ENCODE assay signal across 8 cellular contexts in the genomic region with DNA sequence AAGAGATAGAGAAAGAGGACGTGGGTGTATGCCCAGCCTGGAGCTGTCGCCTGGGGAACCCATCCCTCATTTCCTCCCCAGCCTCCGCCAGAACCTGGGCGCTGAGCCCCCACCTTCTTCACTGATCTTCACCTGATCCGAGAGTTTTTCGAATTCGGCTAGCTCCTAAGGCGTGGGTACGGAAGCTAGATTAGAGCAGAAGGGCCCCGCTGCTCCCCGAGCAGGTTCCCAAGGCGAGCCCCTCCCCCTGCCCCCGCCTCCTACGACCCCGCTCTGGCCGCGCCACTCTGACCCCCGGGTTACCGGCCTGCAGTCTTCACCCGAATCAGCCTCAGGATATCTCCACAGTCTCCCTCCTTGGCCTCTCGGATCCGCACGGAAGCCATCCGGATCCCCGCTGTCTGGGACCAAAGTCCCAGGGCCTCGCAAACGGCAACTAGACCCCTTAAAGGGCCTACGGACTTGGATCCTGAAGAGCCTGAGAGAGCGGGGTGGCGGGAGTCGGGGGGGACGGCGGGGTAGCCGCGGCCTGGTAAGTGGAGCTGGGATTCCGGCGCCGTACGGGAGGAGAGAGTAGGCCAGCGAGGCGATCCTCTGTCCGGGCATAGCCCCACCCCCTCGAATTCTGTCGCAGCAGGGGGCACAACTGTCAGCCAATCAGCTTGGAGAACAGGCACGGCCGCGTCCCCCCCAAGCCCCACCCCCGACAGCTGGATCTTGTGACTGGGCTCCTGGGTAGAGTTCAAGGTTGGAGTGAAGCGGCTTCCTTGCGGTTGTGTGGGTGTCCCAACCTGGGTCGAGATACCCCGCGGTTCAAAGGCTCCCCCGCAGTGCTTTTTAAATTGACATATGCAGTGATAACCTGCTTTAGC. TPM values are rescaled to one million over a fixed set of nuclear protein-coding genes. Genes with fewer than 3 reads are reported as not detected.
A peak's percentile ranks its signal among the peaks of the same experiment; 100 is the strongest.
DNase-seq lines count a peak whose midpoint lies in the region; ATAC-seq and TF ChIP-seq lines count a peak whose summit lies in the region.

SAT2 (minus strand) TSS at position 572 of the 872 bp plus-strand sequence; CDS start at position 386, 186 bp downstream.

- peak within 1 kb of the TSS; percentile 69 for H2BK5ac ChIP-seq in mesenchymal stem cell (ENCODE audit: low read depth, low read length, poor library complexity, severe bottlenecking)

- DNase-seq in AML-193 (lab: John Stamatoyannopoulos, UW), result peak; percentile 62 to 64
- DNase-seq in NK-92 treated with Interleukin-12 subunit alpha and Interleukin-12 subunit beta, amount 100 ng/mL, for 24 hours (lab: John Stamatoyannopoulos, UW), result peak; percentile 78
- DNase-seq in activated CD8-positive, alpha-beta memory T cell treated with anti-CD3 and anti-CD28 coated beads, Interleukin-2, amount 10 ng/mL, durations not matched to agents 7 days and 5 days, result peak; percentile 95
- DNase-seq in endodermal cell, result peak; percentile 100
- peak; percentile 94 for DNase-seq in mesenchymal stem cell
- DNase-seq in stimulated activated CD8-positive, alpha-beta memory T cell treated with anti-CD3 and anti-CD28 coated beads, Interleukin-12 subunit alpha, Interleukin-12 subunit beta, amount 100 ng/mL, for 24 hours (ENCODE audit: extremely low read depth), result peak; percentile 69

- peak; percentile 66 for TF ChIP-seq POLR2A in GM19193 (IDR thresholded peaks at IDR 0.05; ENCODE audit: extremely low read depth, insufficient read depth, insufficient read length)

- peak within 1 kb of the TSS; percentile 66 to 86 for H3K4ac ChIP-seq in mesenchymal stem cell (ENCODE audit: low read depth in 1 of 2, low read length in 2 of 2)

- H3K4me2 ChIP-seq in mesenchymal stem cell (ENCODE audit: low read length, poor library complexity, severe bottlenecking), result peak within 1 kb of the TSS; percentile 60

- H3K4me3 ChIP-seq in endodermal cell (ENCODE audit: low read length) (peak within 1 kb of the TSS; percentile 95), mesenchymal stem cell (ENCODE audit: insufficient read depth in 1 of 2, low read depth in 1 of 2, low read length in 2 of 2) (peak within 1 kb of the TSS; percentile 58 to 93)

- H3K9me3 Mint-ChIP-seq in activated CD8-positive, alpha-beta memory T cell treated with anti-CD3 and anti-CD28 coated beads, Interleukin-2, amount 10 ng/mL, durations not matched to agents 7 days and 5 days (ENCODE audit: low read depth), result no peaks in the 10 kb centered on the region
- H3K9me3 Mint-ChIP-seq in endodermal cell, result no peaks in the 10 kb centered on the region

- peak within 1 kb of the TSS in 1 of 2 experiments; percentile 42 for H3K14ac ChIP-seq in mesenchymal stem cell (ENCODE audit: low read length in 2 of 2)

- no peaks in the 10 kb centered on the region for H3K27me3 Mint-ChIP-seq in activated CD8-positive, alpha-beta memory T cell treated with anti-CD3 and anti-CD28 coated beads, Interleukin-2, amount 10 ng/mL, durations not matched to agents 7 days and 5 days
- no peaks in the 10 kb centered on the region for H3K27me3 Mint-ChIP-seq in endodermal cell (ENCODE audit: insufficient read depth)

- H2BK15ac ChIP-seq in mesenchymal stem cell (ENCODE audit: low read depth, poor library complexity, severe bottlenecking), result no peak within 1 kb of the TSS

- peak within 1 kb of the TSS in 1 of 2 experiments; percentile 40 for H2BK12ac ChIP-seq in mesenchymal stem cell (ENCODE audit: low read length in 2 of 2)

- peak within 1 kb of the TSS in 1 of 2 experiments; percentile 97 for H3K23ac ChIP-seq in mesenchymal stem cell (ENCODE audit: low read length in 2 of 2)

- peak within 1 kb of the TSS; percentile 70 for H3K27ac Mint-ChIP-seq in activated CD8-positive, alpha-beta memory T cell treated with anti-CD3 and anti-CD28 coated beads, Interleukin-2, amount 10 ng/mL, durations not matched to agents 7 days and 5 days
- H3K27ac Mint-ChIP-seq in endodermal cell, result peak within 1 kb of the TSS; percentile 96

- H3K4me1 Mint-ChIP-seq in activated CD8-positive, alpha-beta memory T cell treated with anti-CD3 and anti-CD28 coated beads, Interleukin-2, amount 10 ng/mL, durations not matched to agents 7 days and 5 days, result peaks cover 14% of the 10 kb centered on the region
- peaks cover 11% of the 10 kb centered on the region for H3K4me1 Mint-ChIP-seq in endodermal cell

- H3K27ac ChIP-seq in endodermal cell (ENCODE audit: low read depth, low read length), result peak within 1 kb of the TSS; percentile 96
- H3K27ac ChIP-seq in mesenchymal stem cell (ENCODE audit: low read length, poor library complexity, severe bottlenecking), result peak within 1 kb of the TSS; percentile 93

- peak within 1 kb of the TSS; percentile 16 for H4K91ac ChIP-seq in mesenchymal stem cell (ENCODE audit: low read length)

- TF ChIP-seq CTCF in endodermal cell (conservative IDR thresholded peaks at IDR 0.05), result no peak

- H3K27me3 ChIP-seq in endodermal cell (ENCODE audit: control insufficient read depth, insufficient read depth, low read length, poor library complexity, severe bottlenecking) (no peaks in the 10 kb centered on the region), mesenchymal stem cell (ENCODE audit: control insufficient read depth in 1 of 2, insufficient read depth in 1 of 2, low read length in 2 of 2) (no peaks in the 10 kb centered on the region)

- peak within 1 kb of the TSS; percentile 68 for H2AFZ ChIP-seq in mesenchymal stem cell (ENCODE audit: low read depth, low read length)

- peak within 1 kb of the TSS; percentile 85 to 88 for H3K18ac ChIP-seq in mesenchymal stem cell (ENCODE audit: low read depth in 1 of 2, low read length in 2 of 2)

- H3K4me1 ChIP-seq in endodermal cell (ENCODE audit: control insufficient read depth, insufficient read depth, low read length) (peaks cover 9% of the 10 kb centered on the region), mesenchymal stem cell (ENCODE audit: control insufficient read depth, insufficient read depth, low read depth, low read length) (peaks cover 7% of the 10 kb centered on the region)

- H3K9ac ChIP-seq in endodermal cell (ENCODE audit: extremely low read depth, low read length, poor library complexity, severe bottlenecking) (peak within 1 kb of the TSS; percentile 97), mesenchymal stem cell (ENCODE audit: low read length) (peak within 1 kb of the TSS; percentile 98)

- peaks cover 10% of the 10 kb centered on the region for H3K36me3 ChIP-seq in endodermal cell (ENCODE audit: control insufficient read depth, insufficient read depth, low read length)
- peaks cover 3 to 6% of the 10 kb centered on the region in 2 experiments for H3K36me3 ChIP-seq in mesenchymal stem cell (ENCODE audit: control insufficient read depth in 1 of 2, insufficient read depth in 2 of 2, low read depth in 1 of 2, low read length in 2 of 2)

- peak within 1 kb of the TSS; percentile 1 for H2BK120ac ChIP-seq in mesenchymal stem cell (ENCODE audit: low read depth, low read length)

- H4K8ac ChIP-seq in mesenchymal stem cell (ENCODE audit: low read length), result peak within 1 kb of the TSS; percentile 33

- H3K4me3 Mint-ChIP-seq in activated CD8-positive, alpha-beta memory T cell treated with anti-CD3 and anti-CD28 coated beads, Interleukin-2, amount 10 ng/mL, durations not matched to agents 7 days and 5 days, result peak within 1 kb of the TSS; percentile 86
- H3K4me3 Mint-ChIP-seq in endodermal cell, result peak within 1 kb of the TSS; percentile 86

- peaks cover 2% of the 10 kb centered on the region for H3K36me3 Mint-ChIP-seq in activated CD8-positive, alpha-beta memory T cell treated with anti-CD3 and anti-CD28 coated beads, Interleukin-2, amount 10 ng/mL, durations not matched to agents 7 days and 5 days
- H3K36me3 Mint-ChIP-seq in endodermal cell (ENCODE audit: low read depth), result peaks cover 8% of the 10 kb centered on the region

- H2AK5ac ChIP-seq in mesenchymal stem cell (ENCODE audit: low read length, severe bottlenecking), result no peak within 1 kb of the TSS

- ATAC-seq in HG03521 (IDR thresholded peaks at IDR 0.05; ENCODE audit: unreplicated experiment), result peak; percentile 85
- peak; percentile 98 for ATAC-seq in activated CD8-positive, alpha-beta memory T cell treated with anti-CD3 and anti-CD28 coated beads, Interleukin-2, amount 10 ng/mL, durations not matched to agents 7 days and 5 days

- WGBS in endodermal cell (ENCODE audit: insufficient coverage in 1 of 2, insufficient read length in 1 of 2), 2 experiments, result 0 to 1% methylated on average over 27 to 54 of the region's 54 CpGs
- WGBS in mesenchymal stem cell, result 1% methylated on average over 45 of the region's 54 CpGs

- CTCF ChIA-PET in activated CD8-positive, alpha-beta memory T cell treated with anti-CD3 and anti-CD28 coated beads, Interleukin-2, amount 10 ng/mL, durations not matched to agents 7 days and 5 days (lab: Charles Lee), result interaction anchor here (0.6 to 4.4 kb wide), 12 partner anchors 9 to 624 kb away, joined by 3 to 43 read pairs (median 4); partner anchors contain the start of genes ATP1B2, FXR2, SOX15 and TP53

- H3K9me3 ChIP-seq in endodermal cell (ENCODE audit: control insufficient read depth, low read length), result no peaks in the 10 kb centered on the region
- no peaks in the 10 kb centered on the region for H3K9me3 ChIP-seq in mesenchymal stem cell (ENCODE audit: control insufficient read depth, low read length)

- peaks cover 9% of the 10 kb centered on the region for H3K79me1 ChIP-seq in mesenchymal stem cell (replicated peaks; ENCODE audit: low read length, poor library complexity, severe bottlenecking)

RNA-seq across cellular contexts. Expression of gene SAT2, which starts in this region (rescaled TPM):
- 10 to 100 TPM; 21.5 to 28.0 TPM for total RNA-seq in activated CD8-positive, alpha-beta memory T cell treated with anti-CD3 and anti-CD28 coated beads, Interleukin-2, amount 10 ng/mL, durations not matched to agents 7 days and 5 days
- total RNA-seq in endodermal cell, result 100 to 1,000 TPM in 1 of 2 donors, 10 to 100 TPM in 1; 82.7 to 103 TPM
- 82.9 TPM for polyA plus RNA-seq in endodermal cell (2013, experiment 1 of 2)
- 80.2 TPM for polyA plus RNA-seq in endodermal cell (2013, experiment 2 of 2)
- polyA plus RNA-seq in mesenchymal stem cell (2013, experiment 1 of 2), result 139 TPM
- 137 TPM for polyA plus RNA-seq in mesenchymal stem cell (2013, experiment 2 of 2)

Comparison
In these comparisons a context has a peak if more than half of its experiments do, and no peak if none do; other contexts are left out.
1. Peak in every context shown above with its lines: DNase-seq, ATAC-seq, H3K4me3 ChIP-seq and H3K27ac ChIP-seq.